12 cellular contexts compared by ENCODE assay signal in the genomic region with DNA sequence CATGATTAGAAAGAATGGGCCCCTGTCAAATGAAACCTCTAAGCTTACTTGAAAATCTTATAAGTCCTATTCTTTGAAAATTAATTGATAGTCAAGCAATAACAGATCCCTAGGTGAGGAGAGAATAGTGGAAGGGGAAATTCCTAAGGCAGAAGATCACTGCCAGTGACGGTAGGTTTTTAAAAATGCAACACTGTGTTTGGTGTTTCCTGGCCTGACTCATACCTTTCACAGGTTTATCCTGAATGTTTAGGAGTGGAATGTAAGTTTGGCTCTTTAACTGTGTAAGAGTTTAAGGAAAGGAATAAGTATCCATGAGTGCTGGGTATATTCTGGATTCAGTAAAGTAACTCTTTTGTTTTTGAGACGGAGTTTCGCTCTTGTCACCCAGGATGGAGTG. TPM values are rescaled to one million over a fixed set of nuclear protein-coding genes. Genes with fewer than 3 reads are reported as not detected.
DNase-seq lines count a peak whose midpoint lies in the region; ATAC-seq and TF ChIP-seq lines count a peak whose summit lies in the region.
"Had no signal": no experiment of that assay in that cellular context is flagged by ENCODE, and none has a peak within 500 bp of the region (broad histone marks: within the 10 kb centered on the region; RNA-seq: fewer than 3 reads in every experiment).

No MANE protein-coding gene starts in this region.

- H3K4me3 ChIP-seq in HUES48 (ENCODE audit: low read depth, low read length) (no peak overlapping the region), WERI-Rb-1 (ENCODE audit: low read depth, low read length) (no peak overlapping the region)
- H3K4me3 ChIP-seq: heart left ventricle had no signal

- no peak overlapping the region for H3K9ac ChIP-seq in HUES48 (ENCODE audit: low read depth, low read length)

- no peak for ATAC-seq in activated naive CD8-positive, alpha-beta T cell treated with anti-CD3 and anti-CD28 coated beads, Interleukin-2, amount 50 U/mL, for 24 hours
- no peak for ATAC-seq in stimulated activated effector memory CD8-positive, alpha-beta T cell treated with anti-CD3 and anti-CD28 coated beads, Interleukin-12 subunit alpha, Interleukin-12 subunit beta, amount 100 ng/mL, for 72 hours
- ATAC-seq in HG03432 (IDR thresholded peaks at IDR 0.05; ENCODE audit: unreplicated experiment), result no peak
- ATAC-seq in GM21723 (IDR thresholded peaks at IDR 0.05; ENCODE audit: unreplicated experiment), result no peak
- ATAC-seq: heart left ventricle had no signal

- H3K27me3 ChIP-seq in HUES48 (ENCODE audit: control insufficient read depth, insufficient read depth, low read length), result no peaks in the 10 kb centered on the region
- H3K27me3 ChIP-seq in WERI-Rb-1 (ENCODE audit: insufficient read depth, low read depth, severe bottlenecking), result no peaks in the 10 kb centered on the region
- H3K27me3 ChIP-seq: heart left ventricle had no signal

- no peaks in the 10 kb centered on the region for H3K9me3 Mint-ChIP-seq in activated naive CD8-positive, alpha-beta T cell treated with anti-CD3 and anti-CD28 coated beads, Interleukin-2, amount 50 U/mL, for 24 hours
- no peaks in the 10 kb centered on the region for H3K9me3 Mint-ChIP-seq in immature natural killer cell
- H3K9me3 Mint-ChIP-seq in stimulated activated effector memory CD8-positive, alpha-beta T cell treated with anti-CD3 and anti-CD28 coated beads, Interleukin-12 subunit alpha, Interleukin-12 subunit beta, amount 100 ng/mL, for 72 hours, result no peaks in the 10 kb centered on the region

- H3K36me3 Mint-ChIP-seq in activated naive CD8-positive, alpha-beta T cell treated with anti-CD3 and anti-CD28 coated beads, Interleukin-2, amount 50 U/mL, for 24 hours (ENCODE audit: low read depth), result peaks cover 68% of the 10 kb centered on the region
- peaks cover 0 to 14% (median 13%) of the 10 kb centered on the region in 3 donors for H3K36me3 Mint-ChIP-seq in immature natural killer cell
- peaks cover 100% of the 10 kb centered on the region for H3K36me3 Mint-ChIP-seq in stimulated activated effector memory CD8-positive, alpha-beta T cell treated with anti-CD3 and anti-CD28 coated beads, Interleukin-12 subunit alpha, Interleukin-12 subunit beta, amount 100 ng/mL, for 72 hours

- H3K27ac ChIP-seq in HUES48 (ENCODE audit: low read depth, low read length), result peak overlapping the region; percentile 51
- no peak overlapping the region for H3K27ac ChIP-seq in WERI-Rb-1
- H3K27ac ChIP-seq: heart left ventricle had no signal

- TF ChIP-seq CTCF in WERI-Rb-1 (IDR thresholded peaks at IDR 0.05; ENCODE audit: low read depth, low read length), result no peak

- DNase-seq in activated naive CD8-positive, alpha-beta T cell treated with anti-CD3 and anti-CD28 coated beads, Interleukin-2, amount 50 U/mL, for 24 hours, result no peak
- DNase-seq in immature natural killer cell (no peak), WERI-Rb-1 (no peak)
- no peak for DNase-seq in stimulated activated effector memory CD8-positive, alpha-beta T cell treated with anti-CD3 and anti-CD28 coated beads, Interleukin-12 subunit alpha, Interleukin-12 subunit beta, amount 100 ng/mL, for 72 hours (ENCODE audit: low spot score in 2 of 2)
- DNase-seq: activated CD4-positive, alpha-beta T cell treated with anti-CD3 and anti-CD28 coated beads, Interleukin-2, amount 50 U/mL, for 1 hour; activated effector memory CD4-positive, alpha-beta T cell treated with Interleukin-2 at 50 U/mL for 16 hours; heart left ventricle; NCI-H1417; NCI-H446 treated with DMSO at 0.1 percent for 48 hours had no signal

- H3K9me3 ChIP-seq in HUES48 (ENCODE audit: control insufficient read depth, insufficient read depth, low read length), result no peaks in the 10 kb centered on the region
- H3K9me3 ChIP-seq in WERI-Rb-1 (ENCODE audit: severe bottlenecking), result no peaks in the 10 kb centered on the region
- H3K9me3 ChIP-seq: heart left ventricle had no signal

- no peaks in the 10 kb centered on the region for H3K27me3 Mint-ChIP-seq in activated naive CD8-positive, alpha-beta T cell treated with anti-CD3 and anti-CD28 coated beads, Interleukin-2, amount 50 U/mL, for 24 hours
- peaks cover 0 to 8% (median 6%) of the 10 kb centered on the region in 3 donors for H3K27me3 Mint-ChIP-seq in immature natural killer cell (ENCODE audit: low read depth in 3 of 3)

- H3K36me3 ChIP-seq in HUES48 (ENCODE audit: control insufficient read depth, insufficient read depth, low read length), result peaks cover 72% of the 10 kb centered on the region
- peaks cover 61% of the 10 kb centered on the region for H3K36me3 ChIP-seq in WERI-Rb-1

- no peak overlapping the region for H3K4me3 Mint-ChIP-seq in activated naive CD8-positive, alpha-beta T cell treated with anti-CD3 and anti-CD28 coated beads, Interleukin-2, amount 50 U/mL, for 24 hours
- peak overlapping the region in 1 of 5 donors; percentile 12 for H3K4me3 Mint-ChIP-seq in immature natural killer cell
- H3K4me3 Mint-ChIP-seq in stimulated activated effector memory CD8-positive, alpha-beta T cell treated with anti-CD3 and anti-CD28 coated beads, Interleukin-12 subunit alpha, Interleukin-12 subunit beta, amount 100 ng/mL, for 72 hours, result no peak overlapping the region

- H3K27ac Mint-ChIP-seq in activated naive CD8-positive, alpha-beta T cell treated with anti-CD3 and anti-CD28 coated beads, Interleukin-2, amount 50 U/mL, for 24 hours, result peak overlapping the region; percentile 80
- H3K27ac Mint-ChIP-seq in immature natural killer cell, result peak overlapping the region; percentile 63 to 81 (median 72)
- H3K27ac Mint-ChIP-seq in stimulated activated effector memory CD8-positive, alpha-beta T cell treated with anti-CD3 and anti-CD28 coated beads, Interleukin-12 subunit alpha, Interleukin-12 subunit beta, amount 100 ng/mL, for 72 hours, result peak overlapping the region; percentile 80

- H3K4me1 ChIP-seq in HUES48 (ENCODE audit: control insufficient read depth, insufficient read depth, low read length), result peaks cover 70% of the 10 kb centered on the region

- H3K4me1 Mint-ChIP-seq in activated naive CD8-positive, alpha-beta T cell treated with anti-CD3 and anti-CD28 coated beads, Interleukin-2, amount 50 U/mL, for 24 hours, result peaks cover 86% of the 10 kb centered on the region
- peaks cover 83 to 100% of the 10 kb centered on the region in 2 donors for H3K4me1 Mint-ChIP-seq in immature natural killer cell
- H3K4me1 Mint-ChIP-seq in stimulated activated effector memory CD8-positive, alpha-beta T cell treated with anti-CD3 and anti-CD28 coated beads, Interleukin-12 subunit alpha, Interleukin-12 subunit beta, amount 100 ng/mL, for 72 hours, result peaks cover 65% of the 10 kb centered on the region

RNA-seq across cellular contexts. Expression of a gene that starts 23.8 kb away (rescaled TPM):
- 10 to 100 TPM in 1 of 3 donors, 1 to 10 TPM in 2; 4.9 to 20.2 (median 6.1) TPM for polyA plus RNA-seq in immature natural killer cell
